ENCODE assay signal across 8 cellular contexts in genomic region chr11:46294365-46295309, GRCh38. TPM values are rescaled to one million over a fixed set of nuclear protein-coding genes. Genes with fewer than 3 reads are reported as not detected.
DNase-seq lines count a peak whose midpoint lies in the region; ATAC-seq, FAIRE-seq and TF ChIP-seq lines count a peak whose summit lies in the region.

No MANE protein-coding gene starts in this region.

- intact Hi-C loops in PC-9 (cut with micrococcal nuclease; ENCODE audit: unreplicated experiment) (loop anchor here (2.0 kb wide), 2 partner anchors 18 to 52 kb away; partner anchors contain the start of gene CREB3L1), esophagus squamous epithelium (cut with DNase I) (no loop called here)

- H3K9me3 ChIP-seq in PC-9 (ENCODE audit: insufficient read depth, low read depth) (no peaks in the 10 kb centered on the region), esophagus squamous epithelium (no peaks in the 10 kb centered on the region), osteoblast (ENCODE audit: low read depth, low read length) (no peaks in the 10 kb centered on the region)

- TF ChIP-seq CTCF in PC-9 (conservative IDR thresholded peaks at IDR 0.05) = no peak
- no peak for TF ChIP-seq CTCF in esophagus squamous epithelium (IDR thresholded peaks at IDR 0.05)
- TF ChIP-seq CTCF in osteoblast (IDR thresholded peaks at IDR 0.05; ENCODE audit: extremely low read depth, low read depth, low read length) = no peak
- no peak for TF ChIP-seq CTCF in D721Med (IDR thresholded peaks at IDR 0.05; ENCODE audit: insufficient read depth, missing control alignments)

- H3K9me2 ChIP-seq in PC-9 (ENCODE audit: insufficient read depth) = no peaks in the 10 kb centered on the region

- peak overlapping the region; percentile 70 for H3K27ac ChIP-seq in PC-9
- H3K27ac ChIP-seq in esophagus squamous epithelium = peak overlapping the region in 2 of 4 donors; percentile 36 to 46
- peak overlapping the region; percentile 95 for H3K27ac ChIP-seq in osteoblast (ENCODE audit: low read depth, low read length)

- H2AFZ ChIP-seq in PC-9 = peak overlapping the region; percentile 85
- no peak overlapping the region for H2AFZ ChIP-seq in osteoblast (ENCODE audit: low read length)

- CTCF ChIA-PET in PC-9 (lab: Charles Lee) = interaction anchor here (0.6 to 1.8 kb wide), 4 partner anchors 10 to 176 kb away, joined by 5 to 38 read pairs (median 10); partner anchors contain the start of gene CREB3L1

- H3K4me3 ChIP-seq in PC-9 (peak overlapping the region; percentile 73), esophagus squamous epithelium (peak overlapping the region; percentile 28 to 63 (median 50)), osteoblast (ENCODE audit: insufficient read depth, low read length) (peak overlapping the region; percentile 69)

- DNase-seq in EL (peak; percentile 99), PC-9 (peak; percentile 78), esophagus squamous epithelium (lab: John Stamatoyannopoulos, UW) (no peak), osteoblast (ENCODE audit: insufficient read length, low spot score, missing footprints) (peak; percentile 95), LoVo (ENCODE audit: low spot score) (no peak), D721Med (ENCODE audit: insufficient read length, low spot score) (no peak)

- no peaks in the 10 kb centered on the region for H4K20me1 ChIP-seq in PC-9 (ENCODE audit: insufficient read depth)
- H4K20me1 ChIP-seq in osteoblast (ENCODE audit: insufficient read depth, low read length) = no peaks in the 10 kb centered on the region

- POLR2A ChIA-PET in PC-9 (lab: Charles Lee; ENCODE audit: unreplicated experiment) = interaction anchor here (0.6 to 1.0 kb wide), 3 partner anchors 19 to 135 kb away, joined by 3 read pairs; no protein-coding TSS in a partner anchor

- no peaks in the 10 kb centered on the region for H3K79me2 ChIP-seq in PC-9 (ENCODE audit: low read depth)
- peaks cover 52% of the 10 kb centered on the region for H3K79me2 ChIP-seq in osteoblast (ENCODE audit: insufficient read depth, low read length)

- H3K4me1 ChIP-seq in PC-9 (replicated peaks; ENCODE audit: insufficient read depth) = peaks cover 64% of the 10 kb centered on the region
- H3K4me1 ChIP-seq in esophagus squamous epithelium = peaks cover 23 to 63% (median 32%) of the 10 kb centered on the region in 3 donors
- H3K4me1 ChIP-seq in osteoblast (ENCODE audit: insufficient read depth, low read length) = peaks cover 95% of the 10 kb centered on the region

- 61 to 70% methylated on average over 9 to 10 of the region's 24 CpGs for WGBS in esophagus squamous epithelium, 2 donors

- no peaks in the 10 kb centered on the region for H3K36me3 ChIP-seq in PC-9 (ENCODE audit: low read depth)
- H3K36me3 ChIP-seq in esophagus squamous epithelium = no peaks in the 10 kb centered on the region
- H3K36me3 ChIP-seq in osteoblast (ENCODE audit: insufficient read depth, low read length) = no peaks in the 10 kb centered on the region

- FAIRE-seq in D721Med (lab: Jason Lieb, UNC) = no peak

- H3F3A ChIP-seq in PC-9 (ENCODE audit: insufficient read depth, low read depth) = peaks cover 40% of the 10 kb centered on the region

- peak overlapping the region; percentile 82 for H3K4me2 ChIP-seq in PC-9
- peak overlapping the region; percentile 82 for H3K4me2 ChIP-seq in osteoblast (ENCODE audit: insufficient read depth, low read length)

- H3K27me3 ChIP-seq in PC-9 (ENCODE audit: insufficient read depth, low read depth) (no peaks in the 10 kb centered on the region), esophagus squamous epithelium (peaks cover 0 to 49% (median 2%) of the 10 kb centered on the region in 4 donors), osteoblast (ENCODE audit: insufficient read depth, low read length) (no peaks in the 10 kb centered on the region)

- no TSS peak for BruUV-seq in PC-9 (replicated peaks; lab: Mats Ljungman, UMichigan)

- ATAC-seq in HG03108 (IDR thresholded peaks at IDR 0.05; ENCODE audit: unreplicated experiment) (no peak), GM21423 (IDR thresholded peaks at IDR 0.05; ENCODE audit: unreplicated experiment) (no peak)

- no peak for TF ChIP-seq POLR2A in esophagus squamous epithelium (IDR thresholded peaks at IDR 0.05)

RNA-seq across cellular contexts. Expression of gene CREB3L1, which starts 17.2 kb away (rescaled TPM):
- total RNA-seq in PC-9 (2021) = 1.3 and 3.1 TPM in 2 replicates
- total RNA-seq in esophagus squamous epithelium = 1 to 10 TPM in 1 of 4 donors, under 1 TPM in 3; 0.13 to 2.1 (median 0.63) TPM
- total RNA-seq in osteoblast = 30.1 and 33.3 TPM in 2 replicates

RNA-seq across cellular contexts. Expression of gene DGKZ, which starts 52.6 kb away (rescaled TPM):
- total RNA-seq in PC-9 (2021) = 49.3 and 67.5 TPM in 2 replicates
- total RNA-seq in esophagus squamous epithelium = 10 to 100 TPM; 38.5 to 53.1 (median 45.7) TPM
- 47.1 and 52.5 TPM in 2 replicates for total RNA-seq in osteoblast

Comparison
In these comparisons a context has a peak if more than half of its experiments do, and no peak if none do; other contexts are left out.
1. DNase-seq: peak in EL (single experiment), PC-9 (2 of 2) and osteoblast (single experiment); none in esophagus squamous epithelium (single experiment), LoVo (single experiment) and D721Med (single experiment).
2. Peak in every context shown above with its lines, with median percentiles within 50 percentile points of each other: H3K4me3 ChIP-seq.